Comparison of ENCODE assay signal across 25 cellular contexts in the genomic region with DNA sequence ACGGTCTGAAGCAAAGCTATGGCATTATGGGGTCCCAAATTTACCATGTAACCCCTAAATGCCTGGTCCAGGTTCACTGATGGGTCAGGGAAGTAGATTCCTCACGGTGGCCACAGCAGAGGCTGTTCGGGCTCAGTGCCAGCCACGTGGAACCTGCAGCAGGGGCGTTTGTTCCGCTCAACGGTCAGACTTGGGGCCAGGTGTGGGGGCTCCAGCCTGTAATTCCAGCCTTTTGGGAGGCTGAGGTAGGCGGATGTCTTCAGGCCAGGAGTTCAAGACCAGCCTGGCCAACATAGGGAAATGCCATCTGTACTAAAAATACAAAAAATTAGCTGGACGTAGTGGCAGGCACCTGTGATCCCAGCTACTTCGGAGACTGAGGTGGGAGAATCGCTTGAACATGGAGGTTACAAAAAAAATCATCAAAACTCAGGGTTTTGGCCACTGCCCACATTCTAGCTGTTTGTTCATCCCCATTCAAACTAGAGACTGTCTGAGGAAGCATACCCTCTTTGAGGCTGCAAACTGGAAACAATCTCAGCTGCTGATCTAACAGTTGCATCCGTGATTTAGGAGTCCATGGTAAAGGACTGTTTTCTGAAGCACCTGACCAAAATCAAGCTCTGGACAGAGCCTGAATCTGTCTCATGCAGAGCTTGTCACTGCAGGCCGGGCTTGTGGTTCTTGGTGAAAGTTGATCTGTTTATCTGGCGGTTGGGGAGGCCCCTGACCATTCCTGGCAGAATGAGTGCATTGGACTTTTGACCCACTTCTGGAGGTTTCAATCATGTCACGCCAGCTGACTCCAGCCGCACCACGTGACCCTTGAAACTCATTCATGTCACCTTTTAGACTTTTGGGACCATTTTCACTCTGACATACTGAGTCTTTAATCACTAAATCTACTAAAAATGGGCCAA. TPM values are rescaled to one million over a fixed set of nuclear protein-coding genes. Genes with fewer than 3 reads are reported as not detected.
DNase-seq lines count a peak whose midpoint lies in the region; ATAC-seq, FAIRE-seq and TF ChIP-seq lines count a peak whose summit lies in the region.
"Had no signal": no experiment of that assay in that cellular context is flagged by ENCODE, and none has a peak within 500 bp of the region (broad histone marks: within the 10 kb centered on the region; RNA-seq: fewer than 3 reads in every experiment).

No MANE protein-coding gene starts in this region.

- FAIRE-seq in A549 (lab: Jason Lieb, UNC): no peak
- FAIRE-seq in GM12878 (lab: Jason Lieb, UNC): no peak
- FAIRE-seq: GM19239 had no signal

- TF ChIP-seq EP300 in A549 (IDR thresholded peaks at IDR 0.05) (no peak), GM12878 (IDR thresholded peaks at IDR 0.05; ENCODE audit: borderline replicate concordance in 1 of 2, control insufficient read depth in 1 of 2, low read depth in 2 of 2, low read length in 2 of 2) (peak; percentile 46 to 72; a peak in 3 of 4 replicates)

- H3K9me3 ChIP-seq in A549 (peaks cover 40% of the 10 kb centered on the region; the same call in 2 of the 3 replicates), GM12878 (replicated peaks; ENCODE audit: control insufficient read depth, insufficient read depth, low read length) (no peaks in the 10 kb centered on the region; the same call in 2 of the 3 replicates)
- H3K9me3 ChIP-seq: testis had no signal

- no peaks in the 10 kb centered on the region for H3K36me3 ChIP-seq in GM12878 (ENCODE audit: control insufficient read depth in 2 of 2, insufficient read depth in 2 of 2, low read length in 1 of 2)

- no peak for TF ChIP-seq RAD21 in A549 (conservative IDR thresholded peaks at IDR 0.05 in 1 of 2, IDR thresholded peaks at IDR 0.05 in 1 of 2)
- TF ChIP-seq RAD21 in GM12878 (IDR thresholded peaks at IDR 0.05; ENCODE audit: insufficient read depth, low read depth, low read length): no peak

- RAD21 ChIA-PET in GM12878 (lab: Charles Lee; ENCODE audit: unreplicated experiment): interaction anchor here (0.8 kb wide), 1 partner anchor 45 kb away, joined by 3 read pairs; no protein-coding TSS in a partner anchor

- in situ Hi-C loops in GM12878 (cut with MboI): no loop called here

- no peak overlapping the region for H2AFZ ChIP-seq in GM12878 (ENCODE audit: control insufficient read depth, low read depth, low read length)

- H3K4me3 ChIP-seq in A549 (no peak overlapping the region), GM12878 (no peak overlapping the region)
- H3K4me3 ChIP-seq: testis had no signal

- no peaks in the 10 kb centered on the region for H4K20me1 ChIP-seq in GM12878 (ENCODE audit: control insufficient read depth, insufficient read depth)

- CTCF ChIA-PET in A549 (lab: Yijun Ruan, JAX): interaction anchor here (0.6 to 0.8 kb wide), 2 partner anchors 9 to 940 kb away, joined by 3 read pairs; no protein-coding TSS in a partner anchor
- CTCF ChIA-PET in GM12878 (lab: Yijun Ruan, JAX): interaction anchor here (1.2 kb wide), 1 partner anchor 83 kb away, joined by 7 read pairs; no protein-coding TSS in a partner anchor

- TF ChIP-seq CTCF in A549 (IDR thresholded peaks at IDR 0.05): no peak
- no peak for TF ChIP-seq CTCF in GM12878 (IDR thresholded peaks at IDR 0.05 in 2 of 3, conservative IDR thresholded peaks at IDR 0.05 in 1 of 3; ENCODE audit: control insufficient read depth in 2 of 3, extremely low read depth in 1 of 3, insufficient read depth in 1 of 3, low read depth in 3 of 3, low read length in 3 of 3)

- no peak overlapping the region for H3K4me2 ChIP-seq in A549
- H3K4me2 ChIP-seq in GM12878 (ENCODE audit: control insufficient read depth, insufficient read depth): no peak overlapping the region

- SMC1A ChIA-PET in GM12878 (lab: Charles Lee; ENCODE audit: uncharacterized antibody, unreplicated experiment): interaction anchor here (0.7 to 1.5 kb wide), 2 partner anchors 9 to 499 kb away, joined by 3 to 4 read pairs; no protein-coding TSS in a partner anchor

- no peaks in the 10 kb centered on the region for H3K27me3 ChIP-seq in GM12878 (replicated peaks in 1 of 2; ENCODE audit: control insufficient read depth in 2 of 2, insufficient read depth in 2 of 2, low read length in 1 of 2)
- H3K27me3 ChIP-seq: testis had no signal

- BruUV-seq in GM12878 (replicated peaks; lab: Mats Ljungman, UMichigan): no TSS peak

- intact Hi-C loops in GM12878 (cut with micrococcal nuclease; ENCODE audit: unreplicated experiment): no loop called here

- no peak for ATAC-seq in A549
- peak; percentile 67 for ATAC-seq in GM12878
- ATAC-seq in GM21723 (IDR thresholded peaks at IDR 0.05; ENCODE audit: unreplicated experiment): no peak
- no peak for ATAC-seq in GM21390 (IDR thresholded peaks at IDR 0.05; ENCODE audit: unreplicated experiment)
- ATAC-seq in GM19467 (IDR thresholded peaks at IDR 0.05; ENCODE audit: unreplicated experiment): no peak
- ATAC-seq: activated T-cell treated with anti-CD3 and anti-CD28 coated beads, Interleukin-2, amount 50 U/mL, for 4 hours; Panc1 had no signal

- no peak for TF ChIP-seq POLR2A in A549 (IDR thresholded peaks at IDR 0.05; ENCODE audit: low read length)
- no peak for TF ChIP-seq POLR2A in GM12878 (IDR thresholded peaks at IDR 0.05; ENCODE audit: low read depth, low read length)

- POLR2A ChIA-PET in A549 (lab: Yijun Ruan, JAX) (no interaction called here), GM12878 (lab: Charles Lee) (interaction anchor here (0.6 kb wide), 1 partner anchor 1139 kb away, joined by 5 read pairs; no protein-coding TSS in a partner anchor)

- H3K9ac ChIP-seq in GM12878 (ENCODE audit: control insufficient read depth, insufficient read depth, low read length): no peak overlapping the region

- WGBS in A549 (ENCODE audit: missing lambda C conversion rate): 26% methylated on average over 17 of the region's 17 CpGs
- 36% methylated on average over 17 of the region's 17 CpGs for WGBS in GM12878 (ENCODE audit: insufficient coverage, insufficient replicate concordance, low lambda C conversion rate, missing lambda C conversion rate)

- DNase-seq in A549 (ENCODE audit: low read depth in 1 of 2, low spot score in 1 of 2) (no peak), HuH-7 (ENCODE audit: low spot score) (peak; percentile 20), GM12878 (ENCODE audit: low read depth, low spot score) (no peak), myocyte (ENCODE audit: low read depth) (peak; percentile 82)
- DNase-seq in stimulated activated CD4-positive, alpha-beta T cell treated with anti-CD3 and anti-CD28 coated beads, Interleukin-4, amount 100 ng/mL, for 4 hours: no peak
- DNase-seq: 8988T; activated CD4-positive, alpha-beta T cell treated with anti-CD3 and anti-CD28 coated beads for 48 hours; activated gamma-delta T cell treated with Interleukin-2 at 50 U/mL for 16 hours; activated T-cell treated with anti-CD3 and anti-CD28 coated beads, Interleukin-2, amount 50 U/mL, for 4 hours; CD4-positive, CD25-positive, alpha-beta regulatory T cell; DMS 273 treated with DMSO at 0.1 percent for 48 hours; Kasumi-1; NK-92 treated with Interleukin-12 subunit alpha and Interleukin-12 subunit beta, amount 100 ng/mL, for 24 hours; SHP77 treated with DMSO at 0.1 percent for 48 hours; stimulated activated CD4-positive, alpha-beta T cell treated with anti-CD3 and anti-CD28 coated beads, Interleukin-15, amount 100 ng/mL, for 24 hours; stimulated activated naive CD4-positive, alpha-beta T cell treated with Interleukin-2 at 50 U/mL for 16 hours; SW 1271; T-helper 9 cell; testis had no signal

- no peak overlapping the region for H3K27ac ChIP-seq in A549
- H3K27ac ChIP-seq in GM12878 (ENCODE audit: control insufficient read depth, insufficient read depth): no peak overlapping the region
- H3K27ac ChIP-seq: testis had no signal

- H3K4me1 ChIP-seq in A549 (no peaks in the 10 kb centered on the region), GM12878 (ENCODE audit: control insufficient read depth, insufficient read depth, low read length) (no peaks in the 10 kb centered on the region)

- no peaks in the 10 kb centered on the region for H3K79me2 ChIP-seq in GM12878 (ENCODE audit: control insufficient read depth, insufficient read depth, low read length)

RNA-seq across cellular contexts. Expression of a gene that starts 30.2 kb away (rescaled TPM):
- polyA plus RNA-seq in A549 (2011; rRNA removed) (18.1 and 19.2 TPM in 2 replicates), A549 (2017; fragmentation: RNase III; extraction: RNeasy Plus Mini Kit Qiagen cat#74134 plus additional on column Dnase treatment) (14.5 to 16.3 TPM (median 16.0 TPM) in 3 replicates), GM12878 (2011; rRNA removed) (11.5 and 12.1 TPM in 2 replicates), GM12878 (2014; fragmentation: Illumina TruSeq; extraction: Trizol) (5.0 and 5.5 TPM in 2 replicates), GM12878 (2014; fragmentation: Nextera tagmentation; extraction: Ambion mirVana) (1 to 10 TPM; 2.6 to 2.8 TPM), GM12878 (2014; rRNA removed) (4.1 and 5.1 TPM in 2 replicates), GM12878 (2016; fragmentation: Nextera tagmentation; extraction: Ambion mirVana) (1 to 10 TPM; 6.1 to 6.6 TPM)
- polyA plus RNA-seq in A549 (2012; cell fraction: cytosol; rRNA removed): 17.2 and 20.1 TPM in 2 replicates
- 75.8 and 108 TPM in 2 replicates for polyA plus RNA-seq in A549 (2012; cell fraction: nucleus; rRNA removed)
- polyA minus RNA-seq in A549 (2011; rRNA and poly(A)+ RNA removed): 17.1 and 20.7 TPM in 2 replicates
- 32.4 and 34.7 TPM in 2 replicates for total RNA-seq in GM12878 (2013; cell fraction: nucleolus; rRNA removed)
- total RNA-seq in GM12878 (2014; rRNA removed) (4.3 and 5.4 TPM in 2 replicates), GM12878 (2014; rRNA removed; fragmentation: Illumina TruSeq; extraction: Trizol) (5.1 and 5.6 TPM in 2 replicates), GM12878 (2021) (5.4 and 6.1 TPM in 2 replicates), myocyte (18.8 and 21.1 TPM in 2 replicates)
- 6.7 TPM for polyA plus RNA-seq in GM12878 (2011; ENCODE audit: low read depth)
- polyA plus RNA-seq in GM12878 (2011; cell fraction: cytosol; rRNA removed): 8.6 and 9.4 TPM in 2 replicates
- 17.1 and 20.4 TPM in 2 replicates for polyA plus RNA-seq in GM12878 (2011; cell fraction: nucleus; rRNA removed)
- 9.4 and 10.7 TPM in 2 replicates for polyA plus RNA-seq in GM12878 (2012)
- 10.0 TPM in 2 replicates for polyA minus RNA-seq in GM12878 (2011; rRNA and poly(A)+ RNA removed)
- 5.2 and 7.2 TPM in 2 replicates for polyA minus RNA-seq in GM12878 (2011; cell fraction: cytosol; rRNA and poly(A)+ RNA removed)
- 8.7 and 18.4 TPM in 2 replicates for polyA minus RNA-seq in GM12878 (2011; cell fraction: nucleus; rRNA and poly(A)+ RNA removed)
- polyA plus RNA-seq in myocyte (2012): 12.1 TPM

RNA-seq across cellular contexts. Expression of a gene that starts 40.2 kb away (rescaled TPM):
- polyA plus RNA-seq in A549 (2011; rRNA removed): 0.57 and 0.78 TPM in 2 replicates
- 0.08 TPM in 2 replicates for polyA plus RNA-seq in A549 (2012; cell fraction: cytosol; rRNA removed)
- 0.04 and 0.09 TPM in 2 replicates for polyA plus RNA-seq in A549 (2012; cell fraction: nucleus; rRNA removed)
- 0.30 to 0.67 TPM (median 0.63 TPM) in 3 replicates for polyA plus RNA-seq in A549 (2017; fragmentation: RNase III; extraction: RNeasy Plus Mini Kit Qiagen cat#74134 plus additional on column Dnase treatment)
- 0.54 and 0.74 TPM in 2 replicates for polyA minus RNA-seq in A549 (2011; rRNA and poly(A)+ RNA removed)
- total RNA-seq in GM12878 (2013; cell fraction: nucleolus; rRNA removed): 18.0 and 18.6 TPM in 2 replicates
- total RNA-seq in GM12878 (2014; rRNA removed): 2.1 and 3.0 TPM in 2 replicates
- 4.8 and 5.1 TPM in 2 replicates for total RNA-seq in GM12878 (2014; rRNA removed; fragmentation: Illumina TruSeq; extraction: Trizol)
- total RNA-seq in GM12878 (2021): 2.9 and 3.4 TPM in 2 replicates
- polyA plus RNA-seq in GM12878 (2011; ENCODE audit: low read depth): 1.6 TPM
- 4.3 and 7.6 TPM in 2 replicates for polyA plus RNA-seq in GM12878 (2011; rRNA removed)
- polyA plus RNA-seq in GM12878 (2011; cell fraction: cytosol; rRNA removed): 1.7 and 2.0 TPM in 2 replicates
- polyA plus RNA-seq in GM12878 (2011; cell fraction: nucleus; rRNA removed): 1.5 and 1.9 TPM in 2 replicates
- 2.8 TPM in 2 replicates for polyA plus RNA-seq in GM12878 (2012)
- 2.7 and 3.4 TPM in 2 replicates for polyA plus RNA-seq in GM12878 (2014; fragmentation: Illumina TruSeq; extraction: Trizol)
- under 1 TPM; 0.27 to 0.84 TPM for polyA plus RNA-seq in GM12878 (2014; fragmentation: Nextera tagmentation; extraction: Ambion mirVana)
- polyA plus RNA-seq in GM12878 (2014; rRNA removed): 1.2 and 1.3 TPM in 2 replicates
- polyA plus RNA-seq in GM12878 (2016; fragmentation: Nextera tagmentation; extraction: Ambion mirVana): 1 to 10 TPM; 2.4 to 2.9 TPM
- 5.0 and 8.6 TPM in 2 replicates for polyA minus RNA-seq in GM12878 (2011; rRNA and poly(A)+ RNA removed)
- 2.5 and 3.3 TPM in 2 replicates for polyA minus RNA-seq in GM12878 (2011; cell fraction: cytosol; rRNA and poly(A)+ RNA removed)
- 1.9 and 2.7 TPM in 2 replicates for polyA minus RNA-seq in GM12878 (2011; cell fraction: nucleus; rRNA and poly(A)+ RNA removed)
- total RNA-seq in myocyte: 3.3 and 4.6 TPM in 2 replicates
- polyA plus RNA-seq in myocyte (2012): 1.2 TPM
- total RNA-seq: NCI-H460 had no signal

Comparison
In these comparisons a context has a peak if more than half of its experiments do, and no peak if none do; other contexts are left out.
1. DNase-seq: peak in HuH-7 (single experiment) and myocyte (single experiment); none in A549 (0 of 2), GM12878 (single experiment) and stimulated activated CD4-positive, alpha-beta T cell treated with anti-CD3 and anti-CD28 coated beads, Interleukin-4, amount 100 ng/mL, for 4 hours (0 of 2).